In genomic region chr3:134627831-134628230, GRCh38 we compare ENCODE assay signal across 19 cellular contexts. TPM values are rescaled to one million over a fixed set of nuclear protein-coding genes. Genes with fewer than 3 reads are reported as not detected.
DNase-seq lines count a peak whose midpoint lies in the region; ATAC-seq and TF ChIP-seq lines count a peak whose summit lies in the region.
"Had no signal": no experiment of that assay in that cellular context is flagged by ENCODE, and none has a peak within 500 bp of the region (broad histone marks: within the 10 kb centered on the region; RNA-seq: fewer than 3 reads in every experiment).

No MANE protein-coding gene starts in this region.

- H3K36me3 ChIP-seq in Loucy (ENCODE audit: insufficient read depth, low read length): no peaks in the 10 kb centered on the region
- H3K36me3 ChIP-seq in endodermal cell (ENCODE audit: control insufficient read depth, insufficient read depth, low read length): no peaks in the 10 kb centered on the region
- H3K36me3 ChIP-seq: tibial nerve had no signal

- 88 to 100% methylated on average over 1 of the region's 1 CpG for WGBS in endodermal cell (ENCODE audit: insufficient coverage in 1 of 2, insufficient read length in 1 of 2), 2 experiments

- H3K4me3 Mint-ChIP-seq in endodermal cell: no peak overlapping the region
- H3K4me3 Mint-ChIP-seq: activated naive CD8-positive, alpha-beta T cell; CD4-positive, alpha-beta memory T cell; IgD-negative memory B cell; T-helper 17 cell had no signal

- ATAC-seq in HG02938 (IDR thresholded peaks at IDR 0.05; ENCODE audit: unreplicated experiment): no peak
- ATAC-seq: left cardiac atrium, Panc1, T-helper 17 cell had no signal

- 0 out of 2 replicates have a peak overlapping the region, but pooled peaks have one; percentile 0 for H2AFZ ChIP-seq in Loucy (ENCODE audit: low read length)

- H3K27ac Mint-ChIP-seq in endodermal cell: no peak overlapping the region
- H3K27ac Mint-ChIP-seq: activated naive CD8-positive, alpha-beta T cell; CD4-positive, alpha-beta memory T cell; IgD-negative memory B cell; T-helper 17 cell had no signal

- peaks cover 10% of the 10 kb centered on the region; the same call in 1 of the 2 replicates for H3K9me3 ChIP-seq in Loucy (ENCODE audit: insufficient read depth, low read depth, low read length)
- H3K9me3 ChIP-seq in endodermal cell (ENCODE audit: control insufficient read depth, low read length): peaks cover 15% of the 10 kb centered on the region

- DNase-seq in ELR (ENCODE audit: low read depth) (peak; percentile 21), endodermal cell (peak; percentile 33), renal cortical epithelial cell (ENCODE audit: low read depth) (peak; percentile 76), NCI-H526 (lab: John Stamatoyannopoulos, UW) (no peak), HuH-7 (ENCODE audit: low spot score) (no peak)
- DNase-seq: activated CD4-positive, alpha-beta T cell treated with anti-CD3 and anti-CD28 coated beads for 1 hour; CD4-positive, alpha-beta memory T cell; GOT3; left cardiac atrium; NCI-H1417 treated with DMSO at 0.1 percent for 48 hours; stimulated activated CD4-positive, alpha-beta T cell treated with anti-CD3 and anti-CD28 coated beads, Interleukin-1b, Interleukin-23, amount 100 ng/mL, for 48 hours; T-helper 17 cell had no signal

- H3K9ac ChIP-seq in Loucy (ENCODE audit: low read depth, low read length, poor library complexity, severe bottlenecking) (no peak overlapping the region), endodermal cell (ENCODE audit: extremely low read depth, low read length, poor library complexity, severe bottlenecking) (no peak overlapping the region)

- peaks cover 2% of the 10 kb centered on the region for H3K36me3 Mint-ChIP-seq in endodermal cell (ENCODE audit: low read depth)
- H3K36me3 Mint-ChIP-seq: IgD-negative memory B cell had no signal

- no peaks in the 10 kb centered on the region for H3K4me1 Mint-ChIP-seq in endodermal cell
- H3K4me1 Mint-ChIP-seq: IgD-negative memory B cell, T-helper 17 cell had no signal

- H3K4me1 ChIP-seq in Loucy (ENCODE audit: insufficient read depth, low read length, poor library complexity, severe bottlenecking): no peaks in the 10 kb centered on the region
- no peaks in the 10 kb centered on the region for H3K4me1 ChIP-seq in endodermal cell (ENCODE audit: control insufficient read depth, insufficient read depth, low read length)
- H3K4me1 ChIP-seq: tibial nerve had no signal

- H4K20me1 ChIP-seq in Loucy (ENCODE audit: insufficient read depth, low read length, poor library complexity, severe bottlenecking): no peaks in the 10 kb centered on the region

- H3K27me3 ChIP-seq in Loucy (ENCODE audit: insufficient read depth, low read length, poor library complexity, severe bottlenecking) (peaks cover 15% of the 10 kb centered on the region), endodermal cell (ENCODE audit: control insufficient read depth, insufficient read depth, low read length, poor library complexity, severe bottlenecking) (no peaks in the 10 kb centered on the region)
- H3K27me3 ChIP-seq: tibial nerve had no signal

- no peaks in the 10 kb centered on the region for H3K79me2 ChIP-seq in Loucy (ENCODE audit: insufficient read depth, low read length)

- H3K9me3 Mint-ChIP-seq in endodermal cell: peaks cover 13% of the 10 kb centered on the region

- no peak overlapping the region for H3K4me3 ChIP-seq in Loucy (ENCODE audit: low read length, poor library complexity, severe bottlenecking)
- no peak overlapping the region for H3K4me3 ChIP-seq in endodermal cell (ENCODE audit: low read length)
- H3K4me3 ChIP-seq: tibial nerve had no signal

- H3K27ac ChIP-seq in endodermal cell (ENCODE audit: low read depth, low read length): no peak overlapping the region
- H3K27ac ChIP-seq: tibial nerve had no signal

- no peaks in the 10 kb centered on the region for H3F3A ChIP-seq in Loucy (ENCODE audit: low read depth)

- no peak overlapping the region for H3K4me2 ChIP-seq in Loucy (ENCODE audit: low read depth, low read length, poor library complexity, severe bottlenecking)

- no peak for TF ChIP-seq CTCF in Loucy (conservative IDR thresholded peaks at IDR 0.05; ENCODE audit: low read length)
- TF ChIP-seq CTCF in endodermal cell (conservative IDR thresholded peaks at IDR 0.05): no peak

- H3K27me3 Mint-ChIP-seq in endodermal cell (ENCODE audit: insufficient read depth): peaks cover under 1% of the 10 kb centered on the region

- H3K9me2 ChIP-seq in Loucy (replicated peaks; ENCODE audit: low read depth, low read length): no peaks in the 10 kb centered on the region

RNA-seq across cellular contexts. Expression of gene KY, which starts 23.0 kb away (rescaled TPM):
- total RNA-seq in endodermal cell (not detected), renal cortical epithelial cell (0.65 TPM in 1 of 2 replicates, not detected in the other)
- polyA plus RNA-seq in endodermal cell (2013, experiment 1 of 2): 0.14 TPM
- not detected for polyA plus RNA-seq in endodermal cell (2013, experiment 2 of 2)
- total RNA-seq: CD4-positive, alpha-beta memory T cell; NCI-H460; T-helper 17 cell had no signal
- polyA plus RNA-seq: CD4-positive, alpha-beta memory T cell; IgD-negative memory B cell had no signal

Comparison
In these comparisons a context has a peak if more than half of its experiments do, and no peak if none do; other contexts are left out.
1. DNase-seq: peak in ELR (single experiment), endodermal cell (single experiment) and renal cortical epithelial cell (single experiment); none in NCI-H526 (0 of 2) and HuH-7 (single experiment).